Comparison of ENCODE assay signal across 25 cellular contexts in genomic region chr1:160413716-160414115, GRCh38. TPM values are rescaled to one million over a fixed set of nuclear protein-coding genes. Genes with fewer than 3 reads are reported as not detected.
"Had no signal": no experiment of that assay in that cellular context is flagged by ENCODE, and none has a peak within 500 bp of the region (broad histone marks: within the 10 kb centered on the region; RNA-seq: fewer than 3 reads in every experiment).

No MANE protein-coding gene starts in this region.

- H3K9me3 Mint-ChIP-seq: activated naive CD4-positive, alpha-beta T cell treated with anti-CD3 and anti-CD28 coated beads, Interleukin-2, amount 10 ng/mL, durations not matched to agents 7 days and 5 days; activated naive CD8-positive, alpha-beta T cell treated with anti-CD3 and anti-CD28 coated beads, Interleukin-2, amount 50 U/mL, for 24 hours; naive thymus-derived CD4-positive, alpha-beta T cell had no signal

- H3K27me3 Mint-ChIP-seq: activated naive CD8-positive, alpha-beta T cell treated with anti-CD3 and anti-CD28 coated beads, Interleukin-2, amount 50 U/mL, for 24 hours had no signal

- H3K4me1 ChIP-seq: parathyroid adenoma, spleen, tibial artery had no signal

- DNase-seq: activated CD4-positive, alpha-beta T cell treated with anti-CD3 and anti-CD28 coated beads, Interleukin-2, amount 50 U/mL, for 1 hour; activated CD4-positive, CD25-positive, alpha-beta regulatory T cell treated with anti-CD3 and anti-CD28 coated beads, Interleukin-2, amount 50 U/mL, for 72 hours; activated CD8-positive, alpha-beta memory T cell treated with anti-CD3 and anti-CD28 coated beads for 24 hours; activated CD8-positive, alpha-beta memory T cell treated with anti-CD3 and anti-CD28 coated beads, Interleukin-2, amount 50 U/mL, for 48 hours; activated effector memory CD4-positive, alpha-beta T cell treated with Interleukin-2 at 50 U/mL for 16 hours; activated naive CD4-positive, alpha-beta T cell treated with anti-CD3 and anti-CD28 coated beads, Interleukin-2, amount 10 ng/mL, durations not matched to agents 7 days and 5 days; activated naive CD8-positive, alpha-beta T cell treated with anti-CD3 and anti-CD28 coated beads, Interleukin-2, amount 50 U/mL, for 24 hours; activated T-cell treated with anti-CD3 and anti-CD28 coated beads, Interleukin-2, amount 50 U/mL, for 48 hours; anterior cingulate cortex; foreskin keratinocyte; heart left ventricle; immature natural killer cell; mesenchymal stem cell; naive thymus-derived CD4-positive, alpha-beta T cell; spleen; stimulated activated naive CD4-positive, alpha-beta T cell; T1000; tibial artery had no signal

- H3K27ac Mint-ChIP-seq: activated naive CD4-positive, alpha-beta T cell treated with anti-CD3 and anti-CD28 coated beads, Interleukin-2, amount 10 ng/mL, durations not matched to agents 7 days and 5 days; activated naive CD8-positive, alpha-beta T cell treated with anti-CD3 and anti-CD28 coated beads, Interleukin-2, amount 50 U/mL, for 24 hours; immature natural killer cell had no signal

- H3K27ac ChIP-seq: foreskin keratinocyte, heart left ventricle, parathyroid adenoma, spleen, tibial artery had no signal

- H3K36me3 Mint-ChIP-seq: activated naive CD4-positive, alpha-beta T cell treated with anti-CD3 and anti-CD28 coated beads, Interleukin-2, amount 10 ng/mL, durations not matched to agents 7 days and 5 days; immature natural killer cell; naive thymus-derived CD4-positive, alpha-beta T cell had no signal

- H3K27me3 ChIP-seq: foreskin keratinocyte, heart left ventricle, spleen, tibial artery had no signal

- H3K4me1 Mint-ChIP-seq: activated naive CD4-positive, alpha-beta T cell treated with anti-CD3 and anti-CD28 coated beads, Interleukin-2, amount 10 ng/mL, durations not matched to agents 7 days and 5 days; activated naive CD8-positive, alpha-beta T cell treated with anti-CD3 and anti-CD28 coated beads, Interleukin-2, amount 50 U/mL, for 24 hours; immature natural killer cell had no signal

- H3K4me3 Mint-ChIP-seq: activated naive CD4-positive, alpha-beta T cell treated with anti-CD3 and anti-CD28 coated beads, Interleukin-2, amount 10 ng/mL, durations not matched to agents 7 days and 5 days; activated naive CD8-positive, alpha-beta T cell treated with anti-CD3 and anti-CD28 coated beads, Interleukin-2, amount 50 U/mL, for 24 hours; immature natural killer cell; naive thymus-derived CD4-positive, alpha-beta T cell had no signal

- H3K4me3 ChIP-seq: heart left ventricle, spleen, tibial artery had no signal

- H3K36me3 ChIP-seq: spleen, tibial artery had no signal

- H3K9me3 ChIP-seq: heart left ventricle, spleen, tibial artery had no signal

RNA-seq across cellular contexts. Expression of gene VANGL2, which starts 13.4 kb away (rescaled TPM):
- total RNA-seq: dermis microvascular lymphatic vessel endothelial cell; fibroblast of lung; T-helper 1 cell treated with Interleukin-12 subunit alpha and Interleukin-12 subunit beta and Interleukin-4 antibody, amounts not matched to agents 30 ng/mL and 1 ng/mL, for 36 hours had no signal

RNA-seq across cellular contexts. Expression of gene NHLH1, which starts 46.8 kb away (rescaled TPM):
- total RNA-seq: dermis microvascular lymphatic vessel endothelial cell, epithelial cell of proximal tubule, fibroblast of lung, mucosa of gallbladder, urinary bladder had no signal
